In the genomic region with DNA sequence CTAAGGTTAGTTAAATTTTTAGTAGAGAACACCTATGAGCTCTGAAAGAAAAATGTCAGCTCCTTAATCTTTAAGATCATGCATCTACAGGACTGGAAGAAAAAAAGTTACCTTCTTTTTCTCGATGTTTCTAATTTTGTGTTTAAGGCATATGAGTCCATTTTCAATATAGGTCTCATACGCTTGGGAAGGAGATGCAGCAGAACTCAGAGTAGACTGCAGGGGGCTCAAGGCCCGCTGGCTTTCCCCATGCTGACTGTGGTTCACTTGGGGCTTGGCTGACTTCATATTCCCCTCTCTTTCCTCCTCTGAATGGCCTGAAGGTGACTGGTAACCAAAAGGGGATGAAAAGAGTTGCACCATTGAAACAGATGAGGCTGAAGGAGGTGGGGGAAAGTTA, we compare ENCODE assay signal across 8 cellular contexts. TPM values are rescaled to one million over a fixed set of nuclear protein-coding genes. Genes with fewer than 3 reads are reported as not detected.
DNase-seq lines count a peak whose midpoint lies in the region; ATAC-seq, FAIRE-seq and TF ChIP-seq lines count a peak whose summit lies in the region.

No MANE protein-coding gene starts in this region.

- no peak overlapping the region for H3K18ac ChIP-seq in H1 (ENCODE audit: extremely low read depth, low read length)

- H3K4ac ChIP-seq in H1 (replicated peaks; ENCODE audit: insufficient read length, low read depth, low read length) = no peak overlapping the region

- no peaks in the 10 kb centered on the region for H4K20me1 ChIP-seq in H1 (replicated peaks in 1 of 2; ENCODE audit: control insufficient read depth in 1 of 2, insufficient read depth in 2 of 2, low read length in 2 of 2)

- H3K23ac ChIP-seq in H1 (ENCODE audit: insufficient read length) = no peak overlapping the region

- H4K5ac ChIP-seq in H1 (ENCODE audit: insufficient read length, low read depth, low read length) = no peak overlapping the region

- no peak overlapping the region for H2AFZ ChIP-seq in H1 (ENCODE audit: low read length)

- H3K79me1 ChIP-seq in H1 (ENCODE audit: low read depth, low read length) = no peaks in the 10 kb centered on the region; the same call in 1 of the 2 replicates

- H2BK15ac ChIP-seq in H1 (ENCODE audit: low read length) = 0 out of 2 replicates have a peak overlapping the region, but pooled peaks have one; percentile 40

- in situ Hi-C loops in GM13977 (cut with MboI; ENCODE audit: low pct_unique_long_range_greater_than_20kb, low sequenced_read_pairs, unreplicated experiment) = no loop called here
- in situ Hi-C loops in GM13976 (cut with MboI; ENCODE audit: low sequenced_read_pairs, unreplicated experiment) = no loop called here

- no peak; a peak in 1 of 3 replicates for TF ChIP-seq POLR2A in H1 (IDR thresholded peaks at IDR 0.05; ENCODE audit: control extremely low read depth in 1 of 2, low read depth in 2 of 2, low read length in 2 of 2)

- peaks cover 6% of the 10 kb centered on the region for H3K4me1 ChIP-seq in BE2C
- no peaks in the 10 kb centered on the region for H3K4me1 ChIP-seq in RWPE2 (ENCODE audit: insufficient read depth, poor library complexity, severe bottlenecking)
- H3K4me1 ChIP-seq in H1 (replicated peaks in 1 of 4; ENCODE audit: control insufficient read depth in 3 of 4, insufficient read depth in 4 of 4, low read length in 3 of 4) = peaks cover 3 to 6% (median 4%) of the 10 kb centered on the region in 4 experiments; a peak in 5 of 7 replicates

- peak; percentile 45 to 62 for TF ChIP-seq RAD21 in H1 (IDR thresholded peaks at IDR 0.05 in 1 of 2, conservative IDR thresholded peaks at IDR 0.05 in 1 of 2; ENCODE audit: low read depth in 2 of 2, low read length in 2 of 2)

- peaks cover 10% of the 10 kb centered on the region for H3K23me2 ChIP-seq in H1 (ENCODE audit: low read depth, low read length)

- no peak for TF ChIP-seq EP300 in H1 (IDR thresholded peaks at IDR 0.05; ENCODE audit: borderline replicate concordance in 1 of 2, low read depth in 2 of 2, low read length in 2 of 2)

- no peak overlapping the region for H2AK5ac ChIP-seq in H1 (ENCODE audit: low read depth, low read length)

- peak overlapping the region; percentile 80 to 97 for H3K4me2 ChIP-seq in H1 (ENCODE audit: insufficient read depth in 1 of 2, low read depth in 2 of 2, low read length in 2 of 2)

- peak overlapping the region; percentile 57 for H3K27ac ChIP-seq in RWPE2 (ENCODE audit: poor library complexity, severe bottlenecking)
- no peak overlapping the region for H3K27ac ChIP-seq in H1 (ENCODE audit: low read depth, low read length)

- H2BK120ac ChIP-seq in H1 (replicated peaks; ENCODE audit: low read depth, low read length) = no peak overlapping the region

- H3K4me3 ChIP-seq in BE2C (ENCODE audit: low read depth, low read length) (no peak overlapping the region), RWPE2 (ENCODE audit: severe bottlenecking) (peak overlapping the region; percentile 91), H1 (ENCODE audit: extremely low read depth in 1 of 4, insufficient read depth in 2 of 4, low read depth in 3 of 4, low read length in 4 of 4) (peak overlapping the region in 2 of 4 experiments; percentile 85 to 98; a peak in 5 of 8 replicates), skeletal muscle cell (ENCODE audit: low read depth, low read length) (peak overlapping the region; percentile 86)

- 40% methylated on average over 3 of the region's 3 CpGs; no CpG with 5 or more reads in 1 of the 2 experiments for WGBS in H1 (ENCODE audit: extremely low coverage in 1 of 2, insufficient coverage in 1 of 2, insufficient read length in 1 of 2, insufficient replicate concordance in 2 of 2, low coverage in 1 of 2, low lambda C conversion rate in 2 of 2, missing lambda C conversion rate in 1 of 2), 2 experiments

- TF ChIP-seq CTCF in BE2C (IDR thresholded peaks at IDR 0.05; ENCODE audit: low read depth, low read length) (peak; percentile 63), GM13977 (IDR thresholded peaks at IDR 0.05; ENCODE audit: extremely low read depth, insufficient read depth, missing control alignments) (peak; percentile 24), RWPE2 (IDR thresholded peaks at IDR 0.05; ENCODE audit: poor library complexity, severe bottlenecking) (peak; percentile 25), H1 (IDR thresholded peaks at IDR 0.05; ENCODE audit: control extremely low read depth in 1 of 3, insufficient read depth in 1 of 3, low read depth in 1 of 3, low read length in 3 of 3) (peak; percentile 40 to 53 (median 46); a peak in 3 of 4 replicates), GM13976 (IDR thresholded peaks at IDR 0.05; ENCODE audit: borderline replicate concordance, control extremely low read depth, extremely low read depth, insufficient read depth, missing control alignments) (no peak)

- H3K36me3 ChIP-seq in BE2C = no peaks in the 10 kb centered on the region
- H3K36me3 ChIP-seq in RWPE2 (ENCODE audit: low read depth) = peaks cover 12% of the 10 kb centered on the region
- peaks cover 0 to 18% (median 7%) of the 10 kb centered on the region in 4 experiments; a peak in 4 of 8 replicates for H3K36me3 ChIP-seq in H1 (ENCODE audit: control insufficient read depth in 2 of 4, insufficient read depth in 4 of 4, low read length in 3 of 4)

- H4K91ac ChIP-seq in H1 (replicated peaks; ENCODE audit: insufficient read length, low read length) = no peak overlapping the region

- no peak overlapping the region; a peak in 1 of 7 replicates for H3K9ac ChIP-seq in H1 (replicated peaks in 1 of 4; ENCODE audit: extremely low read depth in 1 of 4, low read depth in 3 of 4, low read length in 3 of 4)

- no peaks in the 10 kb centered on the region for H3K9me3 ChIP-seq in BE2C
- H3K9me3 ChIP-seq in RWPE2 (ENCODE audit: severe bottlenecking) = no peaks in the 10 kb centered on the region
- no peaks in the 10 kb centered on the region for H3K9me3 ChIP-seq in H1 (ENCODE audit: insufficient read depth in 2 of 2, low read depth in 1 of 2, low read length in 1 of 2)

- ATAC-seq in RWPE2 (ENCODE audit: low read depth) = peak; percentile 41; the same call in 1 of the 3 replicates
- ATAC-seq in GM19324 (IDR thresholded peaks at IDR 0.05; ENCODE audit: low FRiP score, unreplicated experiment) = no peak

- H2BK20ac ChIP-seq in H1 (ENCODE audit: low read length) = no peak overlapping the region

- H2BK12ac ChIP-seq in H1 (ENCODE audit: low read depth, low read length) = no peak overlapping the region

- H3K79me2 ChIP-seq in H1 (ENCODE audit: control insufficient read depth in 1 of 2, insufficient read depth in 2 of 2, low read length in 2 of 2) = peaks cover 0 to 59% of the 10 kb centered on the region in 2 experiments; a peak in 3 of 4 replicates

- H3K27me3 ChIP-seq in BE2C (no peaks in the 10 kb centered on the region), RWPE2 (ENCODE audit: insufficient read depth, poor library complexity, severe bottlenecking) (no peaks in the 10 kb centered on the region), H1 (replicated peaks in 1 of 4; ENCODE audit: control insufficient read depth in 3 of 4, extremely low read depth in 1 of 4, insufficient read depth in 3 of 4, low read length in 3 of 4) (no peaks in the 10 kb centered on the region)

- peak; percentile 19 for FAIRE-seq in H1 (lab: Jason Lieb, UNC)

- POLR2A ChIA-PET in H1 (lab: Charles Lee; ENCODE audit: partially characterized antibody) = interaction anchor here (0.6 to 3.7 kb wide), 8 partner anchors 9 to 1091 kb away, joined by 3 to 22 read pairs (median 4); a partner anchor contains a TSS

- no peak overlapping the region for H3K56ac ChIP-seq in H1 (replicated peaks; ENCODE audit: insufficient read length, low read depth, low read length)

- H3K14ac ChIP-seq in H1 (ENCODE audit: insufficient read length) = no peak overlapping the region

- no peak overlapping the region for H2BK5ac ChIP-seq in H1 (ENCODE audit: low read depth, low read length)

- DNase-seq in BE2C = peak; percentile 53
- DNase-seq in GM13977 (ENCODE audit: low spot score) = peak; percentile 10
- no peak for DNase-seq in RWPE2 (ENCODE audit: low spot score)
- DNase-seq in H1 (ENCODE audit: low read depth in 1 of 2, low spot score in 2 of 2) = no peak
- no peak for DNase-seq in skeletal muscle cell (ENCODE audit: low read depth)
- DNase-seq in occipital lobe (lab: John Stamatoyannopoulos, UW) = no peak
- DNase-seq in GM13976 (ENCODE audit: low spot score) = no peak

- CTCF ChIA-PET in H1 (lab: Charles Lee; ENCODE audit: partially characterized antibody) = interaction anchor here (0.7 to 3.7 kb wide), 23 partner anchors 9 to 619 kb away, joined by 3 to 30 read pairs (median 5); no protein-coding TSS in a partner anchor

- H4K8ac ChIP-seq in H1 (ENCODE audit: extremely low read depth, insufficient read depth, low read length) = no peak overlapping the region

TF ChIP-seq in H1, 55 proteins besides CTCF, POLR2A, EP300 and RAD21:
- TF ChIP-seq SIN3A (conservative IDR thresholded peaks at IDR 0.05 in 1 of 2, IDR thresholded peaks at IDR 0.05 in 1 of 2; ENCODE audit: low read depth in 1 of 2, low read length in 2 of 2) (0 out of 4 replicates have a peak, but pooled peaks of 1 of the 2 experiments have one; percentile 33), JUND (IDR thresholded peaks at IDR 0.05; ENCODE audit: low read length) (no peak)

RNA-seq across cellular contexts. Expression of a gene that starts 1.5 kb away (rescaled TPM):
- 8.9 TPM for polyA plus RNA-seq in BE2C (2012; ENCODE audit: insufficient read depth, insufficient read length, low read depth)
- 51.5 and 52.0 TPM in 2 replicates for total RNA-seq in H1 (2021; fragmentation: NEBNext Ultra II Directional; extraction: Animal tissue kit (Norgen Biotek cat#: 25700))
- polyA plus RNA-seq in H1 (2011; rRNA removed) = 20.1 and 24.8 TPM in 2 replicates
- polyA plus RNA-seq in H1 (2011; cell fraction: cytosol; rRNA removed) = 29.2 TPM
- 54.0 TPM for polyA plus RNA-seq in H1 (2011; cell fraction: nucleus; rRNA removed)
- 34.0 to 50.4 TPM (median 46.9 TPM) in 4 replicates for polyA plus RNA-seq in H1 (2012, experiment 1 of 2)
- polyA plus RNA-seq in H1 (2012, experiment 2 of 2) = 2.5 TPM
- polyA plus RNA-seq in H1 (2013, experiment 1 of 2) = 57.2 TPM
- polyA plus RNA-seq in H1 (2013, experiment 2 of 2) = 52.9 TPM
- 23.5 and 31.6 TPM in 2 replicates for polyA minus RNA-seq in H1 (2011; rRNA and poly(A)+ RNA removed)
- polyA minus RNA-seq in H1 (2011; cell fraction: cytosol; rRNA and poly(A)+ RNA removed) = 21.5 TPM
- 63.0 TPM for polyA minus RNA-seq in H1 (2011; cell fraction: nucleus; rRNA and poly(A)+ RNA removed)
- 41.3 TPM for total RNA-seq in occipital lobe

RNA-seq across cellular contexts. Expression of a gene that starts 57.6 kb away (rescaled TPM):
- 20.0 TPM for polyA plus RNA-seq in BE2C (2012; ENCODE audit: insufficient read depth, insufficient read length, low read depth)
- total RNA-seq in H1 (2021; fragmentation: NEBNext Ultra II Directional; extraction: Animal tissue kit (Norgen Biotek cat#: 25700)) = 51.0 and 59.8 TPM in 2 replicates
- polyA plus RNA-seq in H1 (2011; rRNA removed) = 7.2 and 10.2 TPM in 2 replicates
- 10.7 TPM for polyA plus RNA-seq in H1 (2011; cell fraction: cytosol; rRNA removed)
- 6.0 TPM for polyA plus RNA-seq in H1 (2011; cell fraction: nucleus; rRNA removed)
- 24.4 to 30.9 TPM (median 29.4 TPM) in 4 replicates for polyA plus RNA-seq in H1 (2012, experiment 1 of 2)
- polyA plus RNA-seq in H1 (2012, experiment 2 of 2) = 1.7 TPM
- 24.2 TPM for polyA plus RNA-seq in H1 (2013, experiment 1 of 2)
- polyA plus RNA-seq in H1 (2013, experiment 2 of 2) = 24.5 TPM
- 41.5 and 65.4 TPM in 2 replicates for polyA minus RNA-seq in H1 (2011; rRNA and poly(A)+ RNA removed)
- 19.4 TPM for polyA minus RNA-seq in H1 (2011; cell fraction: cytosol; rRNA and poly(A)+ RNA removed)
- 29.1 TPM for polyA minus RNA-seq in H1 (2011; cell fraction: nucleus; rRNA and poly(A)+ RNA removed)
- total RNA-seq in occipital lobe = 58.5 TPM

Comparison
In these comparisons a context has a peak if more than half of its experiments do, and no peak if none do; other contexts are left out.
1. DNase-seq: peak in BE2C (single experiment) and GM13977 (single experiment); none in RWPE2 (single experiment), H1 (0 of 2), skeletal muscle cell (single experiment), occipital lobe (single experiment) and GM13976 (single experiment).